18 cellular contexts compared by ENCODE assay signal in genomic region chr1:68015960-68016359, GRCh38. TPM values are rescaled to one million over a fixed set of nuclear protein-coding genes. Genes with fewer than 3 reads are reported as not detected.
A peak's percentile ranks its signal among the peaks of the same experiment; 100 is the strongest.
DNase-seq lines count a peak whose midpoint lies in the region; TF ChIP-seq lines count a peak whose summit lies in the region.
"Had no signal": no experiment of that assay in that cellular context is flagged by ENCODE, and none has a peak within 500 bp of the region (broad histone marks: within the 10 kb centered on the region; RNA-seq: fewer than 3 reads in every experiment).

No MANE protein-coding gene starts in this region.

- H3K9me3 Mint-ChIP-seq in neural progenitor cell (no peaks in the 10 kb centered on the region), endothelial cell (ENCODE audit: unreplicated experiment) (no peaks in the 10 kb centered on the region)
- H3K9me3 Mint-ChIP-seq: CD4-positive, alpha-beta T cell had no signal

- no peak overlapping the region for H2AFZ ChIP-seq in neural progenitor cell (replicated peaks)

- H3K9ac ChIP-seq in neural progenitor cell, result no peak overlapping the region

- DNase-seq in left ventricle myocardium inferior (no peak), right atrium auricular region (ENCODE audit: low spot score) (no peak), caudate nucleus (lab: John Stamatoyannopoulos, UW) (no peak), neural progenitor cell (ENCODE audit: low spot score) (no peak), SHP77 (lab: John Stamatoyannopoulos, UW) (no peak), endothelial cell (ENCODE audit: low spot score) (no peak)
- no peak for DNase-seq in activated naive CD4-positive, alpha-beta T cell (lab: John Stamatoyannopoulos, UW)
- DNase-seq: 8988T; ACHN; C1 segment of cervical spinal cord; CD4-positive, alpha-beta T cell; DMS153; DMS79 treated with DMSO at 0.1 percent for 48 hours; EL had no signal

- intact Hi-C loops in left ventricle myocardium inferior (cut with micrococcal nuclease), result no loop called here

- H3K27ac ChIP-seq in left ventricle myocardium inferior (replicated peaks) (peak overlapping the region; percentile 55), right atrium auricular region (no peak overlapping the region), caudate nucleus (ENCODE audit: low read depth, low read length) (peak overlapping the region; percentile 2), neural progenitor cell (peak overlapping the region; percentile 1)

- H3K36me3 ChIP-seq in left ventricle myocardium inferior, result no peaks in the 10 kb centered on the region
- H3K36me3 ChIP-seq in right atrium auricular region, result no peaks in the 10 kb centered on the region
- H3K36me3 ChIP-seq in neural progenitor cell, result no peaks in the 10 kb centered on the region
- H3K36me3 ChIP-seq: HAP-1 had no signal

- H3K36me3 Mint-ChIP-seq in neural progenitor cell (no peaks in the 10 kb centered on the region), endothelial cell (ENCODE audit: low read depth, unreplicated experiment) (no peaks in the 10 kb centered on the region)

- H3F3A ChIP-seq in neural progenitor cell (ENCODE audit: low read depth), result no peaks in the 10 kb centered on the region

- peaks cover 12% of the 10 kb centered on the region for H3K4me1 ChIP-seq in left ventricle myocardium inferior
- H3K4me1 ChIP-seq in right atrium auricular region, result no peaks in the 10 kb centered on the region
- H3K4me1 ChIP-seq in neural progenitor cell, result peaks cover 19% of the 10 kb centered on the region

- H3K4me1 Mint-ChIP-seq in neural progenitor cell (peaks cover 22% of the 10 kb centered on the region), endothelial cell (ENCODE audit: unreplicated experiment) (no peaks in the 10 kb centered on the region)
- H3K4me1 Mint-ChIP-seq: B cell had no signal

- H3K27me3 Mint-ChIP-seq in neural progenitor cell (ENCODE audit: insufficient read depth, low read depth) (peaks cover 5% of the 10 kb centered on the region), endothelial cell (ENCODE audit: unreplicated experiment) (peaks cover 2% of the 10 kb centered on the region)
- H3K27me3 Mint-ChIP-seq: B cell; CD4-positive, alpha-beta T cell had no signal

- no peaks in the 10 kb centered on the region for H4K20me1 ChIP-seq in neural progenitor cell (ENCODE audit: low read depth)

- no peaks in the 10 kb centered on the region for H3K79me2 ChIP-seq in neural progenitor cell (ENCODE audit: low read depth)

- TF ChIP-seq CTCF in left ventricle myocardium inferior (IDR thresholded peaks at IDR 0.05; ENCODE audit: borderline replicate concordance) (no peak), right atrium auricular region (IDR thresholded peaks at IDR 0.05) (no peak), neural progenitor cell (IDR thresholded peaks at IDR 0.05) (no peak), endothelial cell (IDR thresholded peaks at IDR 0.05; ENCODE audit: unreplicated experiment) (no peak)

- H3K27ac Mint-ChIP-seq in neural progenitor cell, result no peak overlapping the region
- H3K27ac Mint-ChIP-seq in endothelial cell (ENCODE audit: unreplicated experiment), result no peak overlapping the region
- H3K27ac Mint-ChIP-seq: B cell; CD4-positive, alpha-beta T cell had no signal

- H3K9me3 ChIP-seq in left ventricle myocardium inferior (replicated peaks), result no peaks in the 10 kb centered on the region
- H3K9me3 ChIP-seq in right atrium auricular region, result no peaks in the 10 kb centered on the region
- H3K9me3 ChIP-seq in neural progenitor cell (ENCODE audit: low read depth), result no peaks in the 10 kb centered on the region

- H3K27me3 ChIP-seq in left ventricle myocardium inferior (ENCODE audit: low read depth) (no peaks in the 10 kb centered on the region), right atrium auricular region (no peaks in the 10 kb centered on the region), neural progenitor cell (no peaks in the 10 kb centered on the region)

- H3K4me3 ChIP-seq in left ventricle myocardium inferior, result no peak overlapping the region
- H3K4me3 ChIP-seq in right atrium auricular region, result no peak overlapping the region
- H3K4me3 ChIP-seq in neural progenitor cell, result no peak overlapping the region
- H3K4me3 ChIP-seq: HAP-1 had no signal

- H3K4me3 Mint-ChIP-seq in neural progenitor cell (no peak overlapping the region), endothelial cell (ENCODE audit: unreplicated experiment) (no peak overlapping the region)
- H3K4me3 Mint-ChIP-seq: B cell; CD4-positive, alpha-beta T cell had no signal

- peak overlapping the region; percentile 31 for H3K4me2 ChIP-seq in neural progenitor cell

RNA-seq across cellular contexts. Expression of gene DIRAS3, which starts 34.5 kb away (rescaled TPM):
- 32.6 TPM for total RNA-seq in left ventricle myocardium inferior
- 1 to 10 TPM in 1 of 2 donors, under 1 TPM in 1; 0.96 to 7.3 TPM for total RNA-seq in right atrium auricular region
- total RNA-seq in neural progenitor cell (ENCODE audit: low replicate concordance), result 0.12 and 1.3 TPM in 2 replicates
- total RNA-seq in endothelial cell (ENCODE audit: unreplicated experiment), result 0.49 TPM
- total RNA-seq: B cell; CD4-positive, alpha-beta T cell; H1; HT-29 had no signal

Comparison
In these comparisons a context has a peak if more than half of its experiments do, and no peak if none do; other contexts are left out.
1. H3K27ac ChIP-seq: peak in left ventricle myocardium inferior (single experiment), caudate nucleus (single experiment) and neural progenitor cell (single experiment); none in right atrium auricular region (0 of 2).